Comparison of ENCODE assay signal across 16 cellular contexts in the genomic region with DNA sequence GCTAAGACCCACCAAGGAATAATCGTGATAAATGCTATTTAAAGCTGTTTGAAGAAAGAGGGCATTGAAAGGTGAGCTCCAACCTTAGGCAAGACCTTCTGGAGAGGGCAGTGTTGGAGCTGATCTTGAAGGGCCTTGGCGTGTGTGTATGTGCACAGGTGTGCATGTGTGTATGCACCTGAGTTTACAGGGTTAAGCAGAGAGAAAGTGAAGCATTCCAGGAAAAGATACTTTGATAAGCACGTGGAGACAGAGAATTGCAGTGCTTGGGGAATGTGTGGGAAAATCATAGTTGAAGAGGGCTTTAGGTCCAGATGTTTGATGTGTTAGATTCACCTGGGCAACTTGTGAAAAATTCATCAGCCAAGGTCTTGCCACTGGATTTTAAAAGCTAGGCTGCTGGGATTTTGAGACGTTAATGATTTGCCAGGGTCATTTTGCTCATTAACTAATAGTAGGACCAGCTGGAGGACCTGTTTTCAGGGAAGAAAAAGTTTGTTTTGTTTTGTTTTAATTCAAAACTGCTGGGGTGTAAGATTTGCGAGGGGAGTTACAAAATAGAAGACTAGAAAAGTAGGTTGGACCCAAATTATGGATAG.
A peak's percentile ranks its signal among the peaks of the same experiment; 100 is the strongest.
DNase-seq lines count a peak whose midpoint lies in the region; ATAC-seq and TF ChIP-seq lines count a peak whose summit lies in the region.
"Had no signal": no experiment of that assay in that cellular context is flagged by ENCODE, and none has a peak within 500 bp of the region (broad histone marks: within the 10 kb centered on the region; RNA-seq: fewer than 3 reads in every experiment).

No MANE protein-coding gene starts in this region.

- H3K27me3 Mint-ChIP-seq in T-helper 17 cell (no peaks in the 10 kb centered on the region), progenitor cell of endocrine pancreas (peaks cover 35% of the 10 kb centered on the region), T-cell (no peaks in the 10 kb centered on the region)
- H3K27me3 Mint-ChIP-seq: CD4-positive, alpha-beta T cell had no signal

- CTCF ChIA-PET in T-cell (lab: Charles Lee) = no interaction called here

- H3K4me3 ChIP-seq in kidney epithelial cell (ENCODE audit: low read depth, low read length) = no peak overlapping the region
- H3K4me3 ChIP-seq: GM23248, PC-9 had no signal

- H3K27ac Mint-ChIP-seq in T-helper 17 cell (peak overlapping the region; percentile 19), progenitor cell of endocrine pancreas (peak overlapping the region; percentile 62), T-cell (no peak overlapping the region)
- H3K27ac Mint-ChIP-seq: CD4-positive, alpha-beta T cell had no signal

- H3K9me3 Mint-ChIP-seq in progenitor cell of endocrine pancreas (ENCODE audit: low read depth) = peaks cover 6% of the 10 kb centered on the region
- peaks cover 0 to 5% (median 3%) of the 10 kb centered on the region in 3 donors for H3K9me3 Mint-ChIP-seq in T-cell
- H3K9me3 Mint-ChIP-seq: CD4-positive, alpha-beta T cell had no signal

- H3K9me3 ChIP-seq in T-helper 17 cell (ENCODE audit: control insufficient read depth, low read length, poor library complexity, severe bottlenecking) = no peaks in the 10 kb centered on the region
- H3K9me3 ChIP-seq: BE2C had no signal

- ATAC-seq in T-helper 17 cell (no peak), T-cell (replicated peaks in 1 of 4) (no peak)

- no peak for DNase-seq in T-helper 17 cell
- peak; percentile 19 for DNase-seq in kidney epithelial cell (ENCODE audit: low read depth)
- DNase-seq in progenitor cell of endocrine pancreas (ENCODE audit: low spot score, unreplicated experiment) = no peak
- DNase-seq in DMS114 treated with DMSO at 0.1 percent for 48 hours (lab: John Stamatoyannopoulos, UW; ENCODE audit: unreplicated experiment) = no peak
- no peak for DNase-seq in AG08395 (ENCODE audit: low spot score)
- DNase-seq in epidermal melanocyte (ENCODE audit: insufficient read length, low spot score) = no peak
- DNase-seq in T-cell = no peak
- DNase-seq: CD4-positive, alpha-beta T cell; DND-41; GM23248; NCI-H1436 treated with DMSO at 0.1 percent for 48 hours; NCI-H2029 treated with DMSO at 0.1 percent for 48 hours; NCI-H510A; NCI-H774; PC-9 had no signal

- TF ChIP-seq CTCF in kidney epithelial cell (IDR thresholded peaks at IDR 0.05; ENCODE audit: insufficient read depth, low read length, poor library complexity, severe bottlenecking) (no peak), progenitor cell of endocrine pancreas (IDR thresholded peaks at IDR 0.05; ENCODE audit: unreplicated experiment) (no peak)

- H3K36me3 Mint-ChIP-seq in T-helper 17 cell (ENCODE audit: low read depth) (peaks cover 15% of the 10 kb centered on the region), progenitor cell of endocrine pancreas (ENCODE audit: insufficient read depth) (no peaks in the 10 kb centered on the region), T-cell (no peaks in the 10 kb centered on the region)

- H3K27me3 ChIP-seq in kidney epithelial cell (ENCODE audit: control insufficient read depth, insufficient read depth, low read length) = no peaks in the 10 kb centered on the region
- H3K27me3 ChIP-seq: BE2C had no signal

- peaks cover 25% of the 10 kb centered on the region for H3K4me1 Mint-ChIP-seq in T-helper 17 cell
- peaks cover 20% of the 10 kb centered on the region for H3K4me1 Mint-ChIP-seq in progenitor cell of endocrine pancreas (ENCODE audit: low read depth)
- H3K4me1 Mint-ChIP-seq in T-cell = peaks cover 5 to 12% (median 11%) of the 10 kb centered on the region in 3 donors

- POLR2A ChIA-PET in T-cell (lab: Charles Lee) = interaction anchor here in 1 of 2 donors (0.6 kb wide), 1 partner anchor 95 kb away, joined by 3 read pairs; no protein-coding TSS in a partner anchor

- no peaks in the 10 kb centered on the region for H3K36me3 ChIP-seq in kidney epithelial cell (ENCODE audit: control insufficient read depth, insufficient read depth, low read length)
- H3K36me3 ChIP-seq: BE2C had no signal

- no peak overlapping the region for H3K4me3 Mint-ChIP-seq in T-helper 17 cell
- H3K4me3 Mint-ChIP-seq in progenitor cell of endocrine pancreas (ENCODE audit: low read depth) = no peak overlapping the region
- no peak overlapping the region for H3K4me3 Mint-ChIP-seq in T-cell
- H3K4me3 Mint-ChIP-seq: CD4-positive, alpha-beta T cell had no signal

Comparison
In these comparisons a context has a peak if more than half of its experiments do, and no peak if none do; other contexts are left out.
1. H3K27ac Mint-ChIP-seq: peak in T-helper 17 cell (single experiment) and progenitor cell of endocrine pancreas (single experiment); none in T-cell (0 of 2).